ENCODE assay signal across 12 cellular contexts in the genomic region with DNA sequence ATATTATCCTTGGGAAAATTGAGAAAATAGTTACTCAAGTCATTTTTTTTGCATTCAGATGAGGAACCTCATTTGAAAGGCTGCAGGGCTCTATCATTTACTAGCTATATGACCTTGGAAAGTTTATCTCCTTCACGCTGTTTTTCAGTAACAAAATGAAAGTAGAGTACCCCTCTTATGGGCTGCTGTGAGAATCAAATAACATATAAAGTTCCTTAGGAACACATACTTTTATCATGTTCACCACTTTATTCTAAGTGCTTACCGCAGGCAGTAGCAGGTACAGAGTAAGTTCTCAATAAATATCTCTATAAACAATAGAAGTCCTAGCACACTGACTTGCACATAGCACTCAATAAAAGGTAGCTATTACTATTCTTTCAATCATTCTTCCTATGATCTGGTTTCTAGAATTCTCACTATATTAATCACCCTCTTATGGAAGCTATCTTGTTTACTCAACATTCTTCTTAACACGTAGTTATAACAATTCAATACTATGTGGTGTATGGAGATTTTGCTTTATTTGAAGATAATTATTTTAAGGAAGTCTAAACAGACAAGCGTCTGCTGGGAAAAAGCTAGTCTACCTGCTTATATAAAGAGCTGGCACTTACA. TPM values are rescaled to one million over a fixed set of nuclear protein-coding genes. Genes with fewer than 3 reads are reported as not detected.
DNase-seq lines count a peak whose midpoint lies in the region; ATAC-seq and TF ChIP-seq lines count a peak whose summit lies in the region.
"Had no signal": no experiment of that assay in that cellular context is flagged by ENCODE, and none has a peak within 500 bp of the region (broad histone marks: within the 10 kb centered on the region; RNA-seq: fewer than 3 reads in every experiment).

No MANE protein-coding gene starts in this region.

- no peak for TF ChIP-seq EP300 in neural cell (conservative IDR thresholded peaks at IDR 0.05; ENCODE audit: poor library complexity, severe bottlenecking)

- H3K9me3 Mint-ChIP-seq in CD4-positive, alpha-beta memory T cell = no peaks in the 10 kb centered on the region

- H3K79me2 ChIP-seq in neural cell (replicated peaks; ENCODE audit: insufficient read depth, low read length) = peaks cover 39% of the 10 kb centered on the region

- H3K4me3 ChIP-seq in CD4-positive, alpha-beta memory T cell (ENCODE audit: low read length in 2 of 2) = no peak overlapping the region
- H3K4me3 ChIP-seq in HUES6 (ENCODE audit: low read depth, low read length) (peak overlapping the region; percentile 97), neural cell (ENCODE audit: low read length) (peak overlapping the region; percentile 81)

- no peak overlapping the region for H3K9ac ChIP-seq in HUES6 (ENCODE audit: low read length)
- no peak overlapping the region for H3K9ac ChIP-seq in neural cell (ENCODE audit: low read length)

- no peak for DNase-seq in CD4-positive, alpha-beta memory T cell
- DNase-seq in caudate nucleus (lab: John Stamatoyannopoulos, UW) (no peak), NCI-H2029 (lab: John Stamatoyannopoulos, UW) (no peak), iPS-NIHi7 (ENCODE audit: extremely low spot score) (no peak)
- DNase-seq: activated gamma-delta T cell treated with Interleukin-2 at 50 U/mL for 16 hours, foreskin fibroblast, NCI-H1436 treated with DMSO at 0.1 percent for 48 hours, SHP77 had no signal

- no peak overlapping the region for H2AFZ ChIP-seq in neural cell (ENCODE audit: low read depth, low read length)

- H3K27me3 ChIP-seq in CD4-positive, alpha-beta memory T cell (ENCODE audit: insufficient read depth, low read length) = no peaks in the 10 kb centered on the region
- H3K27me3 ChIP-seq in HUES6 (ENCODE audit: control insufficient read depth, insufficient read depth, low read length) (no peaks in the 10 kb centered on the region), neural cell (ENCODE audit: insufficient read depth, low read depth, low read length) (no peaks in the 10 kb centered on the region)

- H3K4me3 Mint-ChIP-seq in CD4-positive, alpha-beta memory T cell = peak overlapping the region in 6 of 8 donors; percentile 60 to 99 (median 96)

- POLR2A ChIA-PET in CD4-positive, alpha-beta memory T cell (lab: Charles Lee; ENCODE audit: partially characterized antibody) = interaction anchor here (0.5 to 3.1 kb wide), 2 partner anchors 10 to 42 kb away, joined by 3 to 25 read pairs; a partner anchor contains a TSS

- H3K4me2 ChIP-seq in neural cell (ENCODE audit: low read length) = peak overlapping the region; percentile 74

- ATAC-seq in GM21360 (IDR thresholded peaks at IDR 0.05; ENCODE audit: unreplicated experiment) = no peak
- no peak for ATAC-seq in HG02759 (IDR thresholded peaks at IDR 0.05; ENCODE audit: unreplicated experiment)

- no peaks in the 10 kb centered on the region for H3K27me3 Mint-ChIP-seq in CD4-positive, alpha-beta memory T cell

- CTCF ChIA-PET in CD4-positive, alpha-beta memory T cell (lab: Charles Lee; ENCODE audit: partially characterized antibody) = interaction anchor here (1.0 kb wide), 1 partner anchor 51 kb away, joined by 5 read pairs; no protein-coding TSS in a partner anchor

- intact Hi-C loops in CD4-positive, alpha-beta memory T cell (cut with micrococcal nuclease) = no loop called here

- H3K4me1 Mint-ChIP-seq in CD4-positive, alpha-beta memory T cell = peaks cover 22 to 46% (median 33%) of the 10 kb centered on the region in 4 donors

- H3K4me1 ChIP-seq in CD4-positive, alpha-beta memory T cell (ENCODE audit: insufficient read depth, low read length) = peaks cover 37% of the 10 kb centered on the region
- H3K4me1 ChIP-seq in HUES6 (ENCODE audit: control insufficient read depth, insufficient read depth, low read length) = peaks cover 31% of the 10 kb centered on the region

- no peaks in the 10 kb centered on the region for H3K9me2 ChIP-seq in neural cell (ENCODE audit: insufficient read depth, low read length)

- peaks cover 3% of the 10 kb centered on the region for H3F3A ChIP-seq in neural cell (ENCODE audit: insufficient read depth, low read length, poor library complexity, severe bottlenecking)

- no peak for TF ChIP-seq RAD21 in neural cell (conservative IDR thresholded peaks at IDR 0.05)

- peak overlapping the region in 5 of 7 donors; percentile 68 to 99 (median 99) for H3K27ac Mint-ChIP-seq in CD4-positive, alpha-beta memory T cell

- TF ChIP-seq CTCF in neural cell (IDR thresholded peaks at IDR 0.05; ENCODE audit: poor library complexity, severe bottlenecking) = no peak

- no peak overlapping the region for H3K27ac ChIP-seq in CD4-positive, alpha-beta memory T cell (ENCODE audit: low read depth, low read length)
- H3K27ac ChIP-seq in HUES6 (ENCODE audit: low read depth, low read length) = no peak overlapping the region
- H3K27ac ChIP-seq in caudate nucleus (ENCODE audit: low read depth, low read length) = peak overlapping the region; percentile 88
- H3K27ac ChIP-seq in neural cell (ENCODE audit: low read length) = no peak overlapping the region

- H3K36me3 ChIP-seq in CD4-positive, alpha-beta memory T cell (ENCODE audit: insufficient read depth, low read length) = no peaks in the 10 kb centered on the region
- H3K36me3 ChIP-seq in HUES6 (ENCODE audit: control insufficient read depth, insufficient read depth, low read length) (peaks cover 8% of the 10 kb centered on the region), neural cell (ENCODE audit: insufficient read depth, low read length) (no peaks in the 10 kb centered on the region)

- no peaks in the 10 kb centered on the region for H4K20me1 ChIP-seq in neural cell (ENCODE audit: insufficient read depth)

- H3K9me3 ChIP-seq in CD4-positive, alpha-beta memory T cell (ENCODE audit: control insufficient read depth in 1 of 2, low read length in 2 of 2) = no peaks in the 10 kb centered on the region
- H3K9me3 ChIP-seq in HUES6 (ENCODE audit: control insufficient read depth, insufficient read depth, low read depth, low read length) (0 out of 2 replicates have a peak, but pooled peaks cover 2% of the 10 kb centered on the region), neural cell (ENCODE audit: low read length) (no peaks in the 10 kb centered on the region)

- peaks cover 4 to 20% of the 10 kb centered on the region in 2 donors for H3K36me3 Mint-ChIP-seq in CD4-positive, alpha-beta memory T cell

TF ChIP-seq in neural cell, 6 proteins besides CTCF, POLR2A, EP300 and RAD21:
- TF ChIP-seq MXI1 (conservative IDR thresholded peaks at IDR 0.05; ENCODE audit: poor library complexity, severe bottlenecking) (no peak), EZH2 (IDR thresholded peaks at IDR 0.05; ENCODE audit: borderline replicate concordance, insufficient read depth, low read length, poor library complexity, severe bottlenecking) (no peak), POLR2AphosphoS5 (IDR thresholded peaks at IDR 0.05) (no peak), SMC3 (conservative IDR thresholded peaks at IDR 0.05; ENCODE audit: poor library complexity) (no peak), TAF1 (IDR thresholded peaks at IDR 0.05; ENCODE audit: low read depth) (no peak)
- TF ChIP-seq, protein P1, sequence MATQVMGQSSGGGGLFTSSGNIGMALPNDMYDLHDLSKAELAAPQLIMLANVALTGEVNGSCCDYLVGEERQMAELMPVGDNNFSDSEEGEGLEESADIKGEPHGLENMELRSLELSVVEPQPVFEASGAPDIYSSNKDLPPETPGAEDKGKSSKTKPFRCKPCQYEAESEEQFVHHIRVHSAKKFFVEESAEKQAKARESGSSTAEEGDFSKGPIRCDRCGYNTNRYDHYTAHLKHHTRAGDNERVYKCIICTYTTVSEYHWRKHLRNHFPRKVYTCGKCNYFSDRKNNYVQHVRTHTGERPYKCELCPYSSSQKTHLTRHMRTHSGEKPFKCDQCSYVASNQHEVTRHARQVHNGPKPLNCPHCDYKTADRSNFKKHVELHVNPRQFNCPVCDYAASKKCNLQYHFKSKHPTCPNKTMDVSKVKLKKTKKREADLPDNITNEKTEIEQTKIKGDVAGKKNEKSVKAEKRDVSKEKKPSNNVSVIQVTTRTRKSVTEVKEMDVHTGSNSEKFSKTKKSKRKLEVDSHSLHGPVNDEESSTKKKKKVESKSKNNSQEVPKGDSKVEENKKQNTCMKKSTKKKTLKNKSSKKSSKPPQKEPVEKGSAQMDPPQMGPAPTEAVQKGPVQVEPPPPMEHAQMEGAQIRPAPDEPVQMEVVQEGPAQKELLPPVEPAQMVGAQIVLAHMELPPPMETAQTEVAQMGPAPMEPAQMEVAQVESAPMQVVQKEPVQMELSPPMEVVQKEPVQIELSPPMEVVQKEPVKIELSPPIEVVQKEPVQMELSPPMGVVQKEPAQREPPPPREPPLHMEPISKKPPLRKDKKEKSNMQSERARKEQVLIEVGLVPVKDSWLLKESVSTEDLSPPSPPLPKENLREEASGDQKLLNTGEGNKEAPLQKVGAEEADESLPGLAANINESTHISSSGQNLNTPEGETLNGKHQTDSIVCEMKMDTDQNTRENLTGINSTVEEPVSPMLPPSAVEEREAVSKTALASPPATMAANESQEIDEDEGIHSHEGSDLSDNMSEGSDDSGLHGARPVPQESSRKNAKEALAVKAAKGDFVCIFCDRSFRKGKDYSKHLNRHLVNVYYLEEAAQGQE (IDR thresholded peaks at IDR 0.05; ENCODE audit: borderline replicate concordance) = no peak
TF ChIP-seq in neural cell: peak in this region for 0.

RNA-seq across cellular contexts. Expression of a gene that starts 1.9 kb away (rescaled TPM):
- total RNA-seq in CD4-positive, alpha-beta memory T cell = 10 to 100 TPM; 15.1 to 15.6 TPM
- polyA plus RNA-seq in CD4-positive, alpha-beta memory T cell = 10 to 100 TPM; 12.8 to 13.9 TPM
- polyA plus RNA-seq in neural cell = 29.9 and 33.1 TPM in 2 replicates
- 24.9 and 29.9 TPM in 2 replicates for polyA minus RNA-seq in neural cell

RNA-seq across cellular contexts. Expression of a gene that starts 2.1 kb away (rescaled TPM):
- total RNA-seq in CD4-positive, alpha-beta memory T cell = 10 to 100 TPM; 35.8 to 43.0 TPM
- 10 to 100 TPM; 23.1 to 39.8 TPM for polyA plus RNA-seq in CD4-positive, alpha-beta memory T cell
- polyA plus RNA-seq in neural cell = 35.7 and 36.2 TPM in 2 replicates
- polyA minus RNA-seq in neural cell = 54.0 and 61.2 TPM in 2 replicates

RNA-seq across cellular contexts. Expression of a gene that starts 40.9 kb away (rescaled TPM):
- total RNA-seq in CD4-positive, alpha-beta memory T cell = 10 to 100 TPM; 64.8 to 70.4 TPM
- 100 to 1,000 TPM in 1 of 2 donors, 10 to 100 TPM in 1; 60.0 to 101 TPM for polyA plus RNA-seq in CD4-positive, alpha-beta memory T cell
- 30.7 and 48.8 TPM in 2 replicates for polyA plus RNA-seq in neural cell
- polyA minus RNA-seq in neural cell = 23.5 and 27.8 TPM in 2 replicates

Comparison
In these comparisons a context has a peak if more than half of its experiments do, and no peak if none do; other contexts are left out.
1. H3K4me3 ChIP-seq: peak in HUES6 (single experiment) and neural cell (single experiment); none in CD4-positive, alpha-beta memory T cell (0 of 2).